ENCODE assay signal across 10 cellular contexts in genomic region chr10:92001995-92002394, GRCh38.
"Had no signal": no experiment of that assay in that cellular context is flagged by ENCODE, and none has a peak within 500 bp of the region (broad histone marks: within the 10 kb centered on the region; RNA-seq: fewer than 3 reads in every experiment).

No MANE protein-coding gene starts in this region.

- H3K27ac Mint-ChIP-seq: HFFc6, IgD-negative memory B cell had no signal

- H3K27me3 Mint-ChIP-seq: IgD-negative memory B cell had no signal

- FAIRE-seq: HepG2 had no signal

- H3K4me1 ChIP-seq: HAP-1 had no signal

- DNase-seq: GOT3, H7, HFFc6, Kasumi-1, KG1 had no signal

- H3K4me3 ChIP-seq: HAP-1 had no signal

- H3K9me3 ChIP-seq: HAP-1 had no signal

- H3K4me3 Mint-ChIP-seq: HFFc6, IgD-negative memory B cell had no signal

- ATAC-seq: HCT116, HepG2 had no signal

- H3K27ac ChIP-seq: HL-60 had no signal
